ENCODE assay signal across 10 cellular contexts in genomic region chr2:224523626-224524577, GRCh38.
DNase-seq lines count a peak whose midpoint lies in the region; ATAC-seq and TF ChIP-seq lines count a peak whose summit lies in the region.
"Had no signal": no experiment of that assay in that cellular context is flagged by ENCODE, and none has a peak within 500 bp of the region (broad histone marks: within the 10 kb centered on the region; RNA-seq: fewer than 3 reads in every experiment).

No MANE protein-coding gene starts in this region.

- peak overlapping the region; percentile 56 for H3K4me2 ChIP-seq in OCI-LY3 (ENCODE audit: low read length)

- 0 out of 2 replicates have a peak overlapping the region, but pooled peaks have one; percentile 20 for H3K9ac ChIP-seq in OCI-LY3 (ENCODE audit: low read length)

- intact Hi-C loops in Calu3 (cut with micrococcal nuclease; ENCODE audit: unreplicated experiment) = loop anchor here (2.0 to 5.0 kb wide), 2 partner anchors 17 to 37 kb away; no protein-coding TSS in a partner anchor

- peak overlapping the region; percentile 33 for H3K27ac ChIP-seq in OCI-LY3 (ENCODE audit: low read length)
- H3K27ac ChIP-seq: ascending aorta had no signal

- H3K27ac Mint-ChIP-seq in Calu3 (ENCODE audit: unreplicated experiment) = peak overlapping the region; percentile 3

- H3K9me3 Mint-ChIP-seq in Calu3 (ENCODE audit: low read depth, unreplicated experiment) = no peaks in the 10 kb centered on the region

- H3K79me2 ChIP-seq in OCI-LY3 (ENCODE audit: low read length) = peaks cover 89% of the 10 kb centered on the region

- no TSS peak for BruUV-seq in Calu3 (replicated peaks; lab: Mats Ljungman, UMichigan)

- H3K4me1 ChIP-seq in OCI-LY3 (ENCODE audit: low read length) = peaks cover 60% of the 10 kb centered on the region

- H2AFZ ChIP-seq in OCI-LY3 (ENCODE audit: low read depth, low read length) = no peak overlapping the region

- DNase-seq in Calu3 = no peak
- peak; percentile 45 for DNase-seq in iris pigment epithelial cell (ENCODE audit: low read depth)
- no peak for DNase-seq in DMS114 treated with DMSO at 0.1 percent for 48 hours (lab: John Stamatoyannopoulos, UW; ENCODE audit: unreplicated experiment)
- no peak for DNase-seq in NCI-H2081 (lab: John Stamatoyannopoulos, UW)
- no peak for DNase-seq in AG08395 (ENCODE audit: low spot score)
- DNase-seq: NCI-H1417 had no signal

- H3K4me1 Mint-ChIP-seq in Calu3 (ENCODE audit: low read depth, unreplicated experiment) = peaks cover 39% of the 10 kb centered on the region

- H3K36me3 Mint-ChIP-seq in Calu3 (ENCODE audit: insufficient read depth, unreplicated experiment) = peaks cover 5% of the 10 kb centered on the region

- no peak overlapping the region for H3K4me3 Mint-ChIP-seq in Calu3 (ENCODE audit: low read depth, unreplicated experiment)

- no peaks in the 10 kb centered on the region for H3K27me3 ChIP-seq in OCI-LY3 (ENCODE audit: low read depth, low read length)
- H3K27me3 ChIP-seq: ascending aorta had no signal

- H3K9me3 ChIP-seq in OCI-LY3 (ENCODE audit: insufficient read depth, low read length) = no peaks in the 10 kb centered on the region
- H3K9me3 ChIP-seq: ascending aorta had no signal

- no peaks in the 10 kb centered on the region for H3K36me3 ChIP-seq in OCI-LY3 (replicated peaks; ENCODE audit: low read depth, low read length)
- H3K36me3 ChIP-seq: ascending aorta had no signal

- no peaks in the 10 kb centered on the region for H3K27me3 Mint-ChIP-seq in Calu3 (ENCODE audit: unreplicated experiment)

- CTCF ChIA-PET in Calu3 (lab: Charles Lee) = interaction anchor here (0.8 to 1.2 kb wide), 2 partner anchors 10 to 16 kb away, joined by 3 to 4 read pairs; no protein-coding TSS in a partner anchor

- H3K4me3 ChIP-seq in OCI-LY3 (ENCODE audit: low read length) = peak overlapping the region; percentile 29
- H3K4me3 ChIP-seq: ascending aorta had no signal

- peaks cover 28% of the 10 kb centered on the region for H4K20me1 ChIP-seq in OCI-LY3 (ENCODE audit: insufficient read depth, low read length)

- TF ChIP-seq CTCF in Calu3 (IDR thresholded peaks at IDR 0.05; ENCODE audit: unreplicated experiment) = no peak
- TF ChIP-seq CTCF in OCI-LY3 (IDR thresholded peaks at IDR 0.05; ENCODE audit: low read depth, low read length) = no peak

- ATAC-seq in GM21737 (IDR thresholded peaks at IDR 0.05; ENCODE audit: unreplicated experiment) (peak; percentile 38), HG02840 (IDR thresholded peaks at IDR 0.05; ENCODE audit: low FRiP score, unreplicated experiment) (no peak)
